Comparison of ENCODE assay signal across 11 cellular contexts in the genomic region with DNA sequence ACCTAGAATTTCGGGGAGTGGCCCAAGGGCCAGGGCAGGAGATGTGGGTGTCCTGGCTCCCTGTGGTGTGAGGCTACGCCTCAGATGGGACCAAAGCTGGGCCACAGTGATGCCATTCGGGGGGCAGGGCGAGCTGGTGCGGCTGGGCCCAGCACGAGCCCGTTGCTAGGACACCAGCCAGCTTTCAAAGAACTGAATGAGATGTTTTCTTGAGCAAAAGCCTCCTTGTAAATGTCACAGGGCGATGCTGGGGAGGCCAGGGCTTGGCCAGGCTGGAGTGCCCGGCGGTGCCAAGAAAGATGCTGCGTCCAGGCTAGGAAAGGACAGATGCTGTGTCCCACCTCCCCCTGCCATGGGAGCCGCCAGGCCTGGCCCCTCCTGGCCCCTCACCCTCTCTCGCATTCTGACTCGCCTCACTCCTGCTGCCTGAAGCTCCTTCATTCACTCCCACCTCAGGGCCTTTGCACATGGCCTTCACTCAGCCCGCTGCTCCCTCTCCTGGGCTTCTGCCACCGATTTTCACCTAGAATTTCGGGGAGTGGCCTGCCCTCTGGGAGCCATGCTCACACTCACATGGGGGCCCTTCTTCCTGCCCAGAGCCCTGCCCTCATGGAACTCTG. TPM values are rescaled to one million over a fixed set of nuclear protein-coding genes. Genes with fewer than 3 reads are reported as not detected.
DNase-seq lines count a peak whose midpoint lies in the region; ATAC-seq, FAIRE-seq and TF ChIP-seq lines count a peak whose summit lies in the region.
"Had no signal": no experiment of that assay in that cellular context is flagged by ENCODE, and none has a peak within 500 bp of the region (broad histone marks: within the 10 kb centered on the region; RNA-seq: fewer than 3 reads in every experiment).

No MANE protein-coding gene starts in this region.

- CTCF ChIA-PET in activated CD8-positive, alpha-beta T cell treated with anti-CD3 and anti-CD28 coated beads for 36 hours (lab: Charles Lee), result interaction anchor here (0.9 to 2.2 kb wide), 2 partner anchors 20 to 47 kb away, joined by 3 to 10 read pairs; no protein-coding TSS in a partner anchor

- in situ Hi-C loops in G401 (cut with HindIII; ENCODE audit: low sequenced_read_pairs), result no loop called here

- ATAC-seq in activated CD8-positive, alpha-beta T cell treated with anti-CD3 and anti-CD28 coated beads for 36 hours, result no peak
- ATAC-seq in SK-N-SH treated with all-trans-retinoic acid at 6 μM for 48 hours, result no peak
- ATAC-seq: activated T-cell treated with anti-CD3 and anti-CD28 coated beads, Interleukin-2, amount 50 U/mL, for 4 hours had no signal

- H3K27ac Mint-ChIP-seq in activated CD8-positive, alpha-beta T cell treated with anti-CD3 and anti-CD28 coated beads for 36 hours, result peak overlapping the region; percentile 91

- no peaks in the 10 kb centered on the region for H3K27me3 Mint-ChIP-seq in activated CD8-positive, alpha-beta T cell treated with anti-CD3 and anti-CD28 coated beads for 36 hours

- POLR2A ChIA-PET in activated CD8-positive, alpha-beta T cell treated with anti-CD3 and anti-CD28 coated beads for 36 hours (lab: Charles Lee), result interaction anchor here (1.1 to 1.7 kb wide), 3 partner anchors 11 to 47 kb away, joined by 3 to 5 read pairs (median 4); partner anchors contain the start of gene CPNE2

- DNase-seq in G401 (ENCODE audit: low spot score), result peak; percentile 23
- peak; percentile 67 for DNase-seq in activated CD8-positive, alpha-beta T cell treated with anti-CD3 and anti-CD28 coated beads for 36 hours
- peak; percentile 82 to 91 for DNase-seq in hippocampal formation (lab: John Stamatoyannopoulos, UW)
- peak; percentile 26 for DNase-seq in retina
- no peak for DNase-seq in activated CD4-positive, CD25-positive, alpha-beta regulatory T cell treated with anti-CD3 and anti-CD28 coated beads, Interleukin-2, amount 50 U/mL, for 72 hours
- DNase-seq in GM19239 (ENCODE audit: insufficient read length, low spot score), result no peak
- DNase-seq: activated T-cell treated with anti-CD3 and anti-CD28 coated beads, Interleukin-2, amount 50 U/mL, for 4 hours; NCI-H1105; NCI-H524 had no signal

- peaks cover 91% of the 10 kb centered on the region for H3K4me1 Mint-ChIP-seq in activated CD8-positive, alpha-beta T cell treated with anti-CD3 and anti-CD28 coated beads for 36 hours (ENCODE audit: low read depth)

- no peak for FAIRE-seq in GM19239 (lab: Jason Lieb, UNC)
- FAIRE-seq: D721Med had no signal

- no peaks in the 10 kb centered on the region for H3K36me3 Mint-ChIP-seq in activated CD8-positive, alpha-beta T cell treated with anti-CD3 and anti-CD28 coated beads for 36 hours (ENCODE audit: low read depth)

- intact Hi-C loops in activated CD8-positive, alpha-beta T cell treated with anti-CD3 and anti-CD28 coated beads for 36 hours (cut with micrococcal nuclease), result no loop called here

- no peaks in the 10 kb centered on the region for H3K9me3 Mint-ChIP-seq in activated CD8-positive, alpha-beta T cell treated with anti-CD3 and anti-CD28 coated beads for 36 hours
- H3K9me3 Mint-ChIP-seq: activated T-cell treated with anti-CD3 and anti-CD28 coated beads, Interleukin-2, amount 50 U/mL, for 4 hours had no signal

- H3K4me3 Mint-ChIP-seq in activated CD8-positive, alpha-beta T cell treated with anti-CD3 and anti-CD28 coated beads for 36 hours, result peak overlapping the region; percentile 72

- no peak for TF ChIP-seq CTCF in activated CD8-positive, alpha-beta T cell treated with anti-CD3 and anti-CD28 coated beads for 36 hours (IDR thresholded peaks at IDR 0.05)

TF ChIP-seq in SK-N-SH treated with all-trans-retinoic acid at 6 μM for 48 hours, 23 proteins besides CTCF, POLR2A, EP300 and RAD21:
- no peak for TF ChIP-seq OSR1 (CRISPR knock-in tag; IDR thresholded peaks at IDR 0.05)
- no peak for TF ChIP-seq ZNF8 (CRISPR knock-in tag; IDR thresholded peaks at IDR 0.05)
- TF ChIP-seq CSRNP3 (CRISPR knock-in tag; IDR thresholded peaks at IDR 0.05), result no peak
- no peak for TF ChIP-seq CSDC2 (CRISPR knock-in tag; IDR thresholded peaks at IDR 0.05)
- no peak for TF ChIP-seq BACH2 (CRISPR knock-in tag; IDR thresholded peaks at IDR 0.05; ENCODE audit: borderline replicate concordance)
- no peak for TF ChIP-seq SNAI2 (CRISPR knock-in tag; IDR thresholded peaks at IDR 0.05)
- TF ChIP-seq TCF4 (CRISPR knock-in tag; IDR thresholded peaks at IDR 0.05; ENCODE audit: borderline replicate concordance), result no peak
- no peak for TF ChIP-seq ZNF565 (CRISPR knock-in tag; conservative IDR thresholded peaks at IDR 0.05; ENCODE audit: low read depth)
- no peak for TF ChIP-seq ESRRG (CRISPR knock-in tag; IDR thresholded peaks at IDR 0.05)
- TF ChIP-seq RARB (CRISPR knock-in tag; IDR thresholded peaks at IDR 0.05), result no peak
- TF ChIP-seq ZC3H10 (CRISPR knock-in tag; IDR thresholded peaks at IDR 0.05), result no peak
- no peak for TF ChIP-seq GLIS3 (CRISPR knock-in tag; IDR thresholded peaks at IDR 0.05)
- no peak for TF ChIP-seq TOX (CRISPR knock-in tag; IDR thresholded peaks at IDR 0.05; ENCODE audit: borderline replicate concordance)
- no peak for TF ChIP-seq ISL1 (CRISPR knock-in tag; IDR thresholded peaks at IDR 0.05)
- no peak for TF ChIP-seq ZFP3 (CRISPR knock-in tag; IDR thresholded peaks at IDR 0.05)

RNA-seq across cellular contexts. Expression of gene CPNE2, which starts 39.1 kb away (rescaled TPM):
- total RNA-seq in G401 (2014; rRNA removed; shearing (Covaris generic)), result 31.9 and 36.7 TPM in 2 replicates
- 10 to 100 TPM; 18.6 to 20.6 TPM for total RNA-seq in activated CD8-positive, alpha-beta T cell treated with anti-CD3 and anti-CD28 coated beads for 36 hours

RNA-seq across cellular contexts. Expression of gene PSME3IP1, which starts 54.4 kb away (rescaled TPM):
- 46.6 and 66.3 TPM in 2 replicates for total RNA-seq in G401 (2014; rRNA removed; shearing (Covaris generic))
- total RNA-seq in activated CD8-positive, alpha-beta T cell treated with anti-CD3 and anti-CD28 coated beads for 36 hours, result 100 to 1,000 TPM; 101 to 103 TPM

RNA-seq across cellular contexts. Expression of gene RSPRY1, which starts 54.7 kb away (rescaled TPM):
- 30.8 and 36.2 TPM in 2 replicates for total RNA-seq in G401 (2014; rRNA removed; shearing (Covaris generic))
- total RNA-seq in activated CD8-positive, alpha-beta T cell treated with anti-CD3 and anti-CD28 coated beads for 36 hours, result 10 to 100 TPM; 24.5 to 29.4 TPM

Comparison
In these comparisons a context has a peak if more than half of its experiments do, and no peak if none do; other contexts are left out.
1. DNase-seq: peak in G401 (single experiment), activated CD8-positive, alpha-beta T cell treated with anti-CD3 and anti-CD28 coated beads for 36 hours (single experiment), hippocampal formation (2 of 2) and retina (single experiment); none in activated CD4-positive, CD25-positive, alpha-beta regulatory T cell treated with anti-CD3 and anti-CD28 coated beads, Interleukin-2, amount 50 U/mL, for 72 hours (single experiment) and GM19239 (single experiment).